In genomic region chr15:86735244-86736040, GRCh38 we compare ENCODE assay signal across 12 cellular contexts.
"Had no signal": no experiment of that assay in that cellular context is flagged by ENCODE, and none has a peak within 500 bp of the region (broad histone marks: within the 10 kb centered on the region; RNA-seq: fewer than 3 reads in every experiment).

No MANE protein-coding gene starts in this region.

- H2AFZ ChIP-seq: parathyroid adenoma had no signal

- H3K79me2 ChIP-seq: parathyroid adenoma had no signal

- H3K27ac ChIP-seq: cardiac muscle cell, parathyroid adenoma, skin epidermis, uterus had no signal

- DNase-seq: activated CD4-positive, alpha-beta T cell treated with anti-CD3 and anti-CD28 coated beads for 4 hours; activated CD8-positive, alpha-beta memory T cell treated with anti-CD3 and anti-CD28 coated beads, Interleukin-2, amount 50 U/mL, for 48 hours; activated CD8-positive, alpha-beta T cell treated with anti-CD3 and anti-CD28 coated beads, Interleukin-2, amount 10 ng/mL, durations not matched to agents 7 days and 5 days; activated naive CD4-positive, alpha-beta T cell; activated naive CD8-positive, alpha-beta T cell treated with anti-CD3 and anti-CD28 coated beads, Interleukin-2, amount 50 U/mL, for 24 hours; hippocampal formation; midbrain; naive B cell; uterus had no signal

- H3K27me3 ChIP-seq: cardiac muscle cell, uterus had no signal

- H3K9ac ChIP-seq: parathyroid adenoma had no signal

- H3K4me1 ChIP-seq: parathyroid adenoma, uterus had no signal

- H3K9me3 ChIP-seq: uterus had no signal

- H3K4me3 ChIP-seq: cardiac muscle cell, skin epidermis, uterus had no signal

- H3K36me3 ChIP-seq: cardiac muscle cell, uterus had no signal

- ATAC-seq: activated CD8-positive, alpha-beta T cell treated with anti-CD3 and anti-CD28 coated beads, Interleukin-2, amount 10 ng/mL, durations not matched to agents 7 days and 5 days; activated naive CD8-positive, alpha-beta T cell treated with anti-CD3 and anti-CD28 coated beads, Interleukin-2, amount 50 U/mL, for 24 hours had no signal
